Comparison of ENCODE assay signal across 30 cellular contexts in the genomic region with DNA sequence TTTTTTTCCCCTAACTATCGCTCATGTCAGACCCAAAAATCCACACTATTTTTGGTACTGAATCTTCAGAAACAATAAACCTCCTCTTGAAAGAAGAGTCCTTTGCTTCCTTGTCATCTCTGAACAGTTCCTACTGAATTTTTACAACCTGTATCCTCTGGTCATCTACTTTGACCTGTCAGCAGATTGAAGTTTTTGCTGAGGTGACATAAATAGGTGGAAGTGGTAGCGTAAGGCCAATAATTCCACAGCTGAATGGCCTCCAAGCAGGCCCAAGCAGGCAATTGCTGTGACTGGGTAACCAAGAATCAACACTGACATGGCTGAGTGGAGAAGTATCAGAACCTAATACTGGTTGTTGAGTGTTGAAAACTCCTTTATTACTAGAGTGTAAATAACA.
"Had no signal": no experiment of that assay in that cellular context is flagged by ENCODE, and none has a peak within 500 bp of the region (broad histone marks: within the 10 kb centered on the region; RNA-seq: fewer than 3 reads in every experiment).

No MANE protein-coding gene starts in this region.

- H3K27ac ChIP-seq: left lung, lower lobe of right lung, neural progenitor cell, neutrophil, parathyroid adenoma, sigmoid colon, tibial nerve, vagina had no signal

- DNase-seq: hypothalamus; immature natural killer cell; kidney; left cardiac atrium; left lung; lower lobe of right lung; mammary epithelial cell; mesenchymal stem cell; naive B cell; natural killer cell; nephron progenitor cell; occipital lobe; retina; right cardiac atrium; sigmoid colon; small intestine; stimulated activated CD4-positive, alpha-beta T cell treated with anti-CD3 and anti-CD28 coated beads, Interleukin-1b, Interleukin-23, amount 100 ng/mL, for 48 hours; stimulated activated CD4-positive, alpha-beta T cell treated with anti-CD3 and anti-CD28 coated beads, Interleukin-2, amount 100 ng/mL, for 48 hours; stimulated activated CD4-positive, alpha-beta T cell treated with anti-CD3 and anti-CD28 coated beads, Interleukin-4, amount 100 ng/mL, for 4 hours; stimulated activated CD8-positive, alpha-beta memory T cell treated with anti-CD3 and anti-CD28 coated beads, Interleukin-4, amount 100 ng/mL, for 48 hours; stimulated activated naive CD4-positive, alpha-beta T cell treated with Interleukin-2 at 50 U/mL for 16 hours; stimulated activated naive CD8-positive, alpha-beta T cell treated with anti-CD3 and anti-CD28 coated beads, Interleukin-15, amount 100 ng/mL, for 72 hours; substantia nigra had no signal

- H3K4me2 ChIP-seq: neural progenitor cell had no signal

- H3K4me1 ChIP-seq: left lung, lower lobe of right lung, neural progenitor cell, parathyroid adenoma, sigmoid colon, tibial nerve, vagina had no signal

- ATAC-seq: left cardiac atrium; left lung; lower lobe of right lung; natural killer cell; right cardiac atrium; stimulated activated memory B cell treated with anti-CD40 and anti-IgM and Interleukin-4, amounts not matched to agents 10 μg/mL and 1 μg/mL and 100 μg/mL, for 72 hours; stimulated activated naive CD8-positive, alpha-beta T cell treated with anti-CD3 and anti-CD28 coated beads, Interleukin-15, amount 100 ng/mL, for 72 hours had no signal

- H3K36me3 ChIP-seq: left lung, lower lobe of right lung, neural progenitor cell, neutrophil, sigmoid colon, tibial nerve, vagina had no signal

- FAIRE-seq: islet of Langerhans, kidney, small intestine had no signal

- H2AFZ ChIP-seq: neural progenitor cell, parathyroid adenoma had no signal

- H3K79me2 ChIP-seq: parathyroid adenoma had no signal

- H3K4me3 ChIP-seq: left lung, lower lobe of right lung, neural progenitor cell, sigmoid colon, tibial nerve, vagina had no signal

- H3K9ac ChIP-seq: neural progenitor cell, parathyroid adenoma had no signal

- H3K9me3 ChIP-seq: left lung, lower lobe of right lung, neutrophil, sigmoid colon, tibial nerve, vagina had no signal

- H3K27me3 ChIP-seq: left lung, neural progenitor cell, neutrophil, sigmoid colon, tibial nerve, vagina had no signal
